In the genomic region with DNA sequence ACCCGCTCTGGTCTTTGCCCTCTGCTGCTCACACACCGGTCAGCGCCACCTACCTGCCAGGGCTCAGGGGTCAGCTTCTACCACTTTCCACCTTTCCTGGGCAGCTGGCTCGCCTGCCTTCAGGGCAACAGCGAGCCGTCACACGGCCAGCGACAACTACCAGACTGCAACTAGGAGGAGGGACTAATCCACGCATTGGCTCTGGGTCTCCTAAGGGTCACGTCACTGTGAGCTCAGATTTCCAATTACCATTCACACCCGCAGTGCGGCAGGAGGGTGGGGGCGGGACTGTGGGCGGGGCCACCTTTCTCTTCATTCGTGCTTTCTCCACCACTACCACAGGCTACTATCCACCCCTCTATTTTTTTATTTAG, we compare ENCODE assay signal across 10 cellular contexts. TPM values are rescaled to one million over a fixed set of nuclear protein-coding genes. Genes with fewer than 3 reads are reported as not detected.
A peak's percentile ranks its signal among the peaks of the same experiment; 100 is the strongest.
DNase-seq lines count a peak whose midpoint lies in the region; ATAC-seq and TF ChIP-seq lines count a peak whose summit lies in the region.
"Had no signal": no experiment of that assay in that cellular context is flagged by ENCODE, and none has a peak within 500 bp of the region (broad histone marks: within the 10 kb centered on the region; RNA-seq: fewer than 3 reads in every experiment).

A gene (minus strand): TSS at position 172 of the 374 bp plus-strand sequence. CDS start 1,712 bp downstream, outside the sequence.

- peak; percentile 54 for DNase-seq in NCI-H2029 (lab: John Stamatoyannopoulos, UW)
- no peak for DNase-seq in NCI-H2029 treated with DMSO at 0.1 percent for 48 hours (lab: John Stamatoyannopoulos, UW)
- peak; percentile 30 for DNase-seq in NCI-H82 treated with DMSO at 0.1 percent for 48 hours (lab: John Stamatoyannopoulos, UW; ENCODE audit: unreplicated experiment)
- peak; percentile 39 for DNase-seq in activated effector memory CD4-positive, alpha-beta T cell treated with Interleukin-2 at 50 U/mL for 16 hours
- DNase-seq in glomerular endothelial cell (ENCODE audit: extremely low read depth, low read depth, low spot score): peak; percentile 3
- no peak for DNase-seq in omental fat pad (ENCODE audit: low spot score)

- no peak within 1 kb of the TSS for H3K27ac ChIP-seq in urinary bladder (ENCODE audit: low read depth)
- H3K27ac ChIP-seq: A549, neutrophil had no signal

- no peaks in the 10 kb centered on the region for H3K36me3 ChIP-seq in urinary bladder (ENCODE audit: insufficient read depth)
- H3K36me3 ChIP-seq: neutrophil had no signal

- H3K4me3 ChIP-seq in urinary bladder (ENCODE audit: low read depth, low read length): peak within 1 kb of the TSS; percentile 29
- H3K4me3 ChIP-seq: A549 had no signal

- no peak for TF ChIP-seq CTCF in omental fat pad (IDR thresholded peaks at IDR 0.05)

- no peaks in the 10 kb centered on the region for H3K4me1 ChIP-seq in urinary bladder (ENCODE audit: insufficient read depth)
- H3K4me1 ChIP-seq: A549 had no signal

- WGBS in urinary bladder: under 1% methylated on average over 15 of the region's 15 CpGs

- ATAC-seq in HG03159 (IDR thresholded peaks at IDR 0.05; ENCODE audit: unreplicated experiment) (peak; percentile 84), omental fat pad (ENCODE audit: low FRiP score) (peak; percentile 94)
- ATAC-seq: A549 had no signal

RNA-seq across cellular contexts. Expression of the gene that starts here (rescaled TPM):
- total RNA-seq in glomerular endothelial cell: 0.47 TPM in 1 of 2 replicates, not detected in the other
- 1 to 10 TPM in 2 of 4 donors, under 1 TPM in 1, not detected in 1; 0.84 to 5.8 (median 2.1) TPM for total RNA-seq in omental fat pad
- 1.2 TPM for total RNA-seq in urinary bladder
- polyA plus RNA-seq in urinary bladder: 0.87 TPM
- polyA plus RNA-seq: A549 had no signal

Comparison
In these comparisons a context has a peak if more than half of its experiments do, and no peak if none do; other contexts are left out.
1. DNase-seq: peak in NCI-H2029 (single experiment), NCI-H82 treated with DMSO at 0.1 percent for 48 hours (single experiment) and activated effector memory CD4-positive, alpha-beta T cell treated with Interleukin-2 at 50 U/mL for 16 hours (single experiment); none in NCI-H2029 treated with DMSO at 0.1 percent for 48 hours (single experiment) and omental fat pad (single experiment).
2. Peak in DNase-seq in glomerular endothelial cell; RNA of the gene not detected or under 1 TPM.